8 cellular contexts compared by ENCODE assay signal in the genomic region with DNA sequence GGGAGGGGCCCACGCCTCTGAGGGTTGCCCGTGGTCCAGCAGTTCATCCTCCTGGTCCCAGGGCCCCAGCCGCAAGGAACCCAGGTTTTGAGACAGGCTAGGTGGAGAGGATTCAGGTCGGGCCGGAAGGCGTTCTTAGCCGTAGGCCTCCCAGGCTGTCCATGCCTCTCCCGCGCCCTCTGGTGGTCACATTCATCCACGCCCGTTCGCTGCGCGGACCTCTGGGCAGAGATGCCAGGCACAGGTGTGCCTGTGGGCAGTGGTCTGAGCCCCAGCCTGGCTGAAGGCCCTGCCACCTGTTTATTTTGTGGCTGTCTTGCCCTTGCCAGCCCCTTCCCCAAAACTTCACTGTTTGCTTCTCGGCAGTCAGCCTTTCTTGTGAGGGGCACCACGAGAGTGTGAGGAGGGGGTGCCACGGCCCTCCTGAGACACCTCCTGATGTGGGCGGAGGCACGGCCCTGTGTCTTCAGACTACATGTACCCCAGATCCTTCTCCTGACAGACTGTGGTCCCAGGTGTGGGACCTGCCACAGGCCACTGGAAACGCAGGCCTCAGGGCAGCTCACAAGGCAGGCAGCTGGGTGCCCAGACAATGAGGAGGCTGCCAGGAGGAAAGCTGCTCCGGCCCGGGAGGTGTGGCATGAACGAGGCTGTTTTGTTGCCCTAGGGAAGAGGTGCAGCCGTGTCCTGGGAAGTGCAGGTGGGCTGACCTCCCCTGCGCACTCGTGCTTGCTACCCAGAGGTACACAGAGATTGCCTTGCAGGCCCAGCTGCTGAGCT. TPM values are rescaled to one million over a fixed set of nuclear protein-coding genes. Genes with fewer than 3 reads are reported as not detected.
DNase-seq lines count a peak whose midpoint lies in the region; ATAC-seq and TF ChIP-seq lines count a peak whose summit lies in the region.

No MANE protein-coding gene starts in this region.

- H3K9ac ChIP-seq in Loucy (ENCODE audit: low read depth, low read length, poor library complexity, severe bottlenecking): peak overlapping the region; percentile 3

- peaks cover 19% of the 10 kb centered on the region for H3K79me2 ChIP-seq in Loucy (ENCODE audit: insufficient read depth, low read length)

- peak overlapping the region; percentile 70 for H3K27ac Mint-ChIP-seq in activated naive CD4-positive, alpha-beta T cell treated with anti-CD3 and anti-CD28 coated beads, Interleukin-2, amount 50 U/mL, for 24 hours

- peaks cover 4% of the 10 kb centered on the region for H4K20me1 ChIP-seq in Loucy (ENCODE audit: insufficient read depth, low read length, poor library complexity, severe bottlenecking)

- no peaks in the 10 kb centered on the region for H3K27me3 Mint-ChIP-seq in activated naive CD4-positive, alpha-beta T cell treated with anti-CD3 and anti-CD28 coated beads, Interleukin-2, amount 50 U/mL, for 24 hours

- H3K9me2 ChIP-seq in Loucy (replicated peaks; ENCODE audit: low read depth, low read length): no peaks in the 10 kb centered on the region

- no peaks in the 10 kb centered on the region for H3F3A ChIP-seq in Loucy (ENCODE audit: low read depth)

- DNase-seq in GM03348 (ENCODE audit: low spot score) (peak; percentile 91), SW 1271 (lab: John Stamatoyannopoulos, UW) (peak; percentile 55 to 65), Right ventricle myocardium superior (peak; percentile 90), prostate gland (ENCODE audit: low spot score) (peak; percentile 86), ureter (ENCODE audit: low spot score) (peak; percentile 91)

- intact Hi-C loops in Right ventricle myocardium superior (cut with DNase I): loop anchor here (10.0 kb wide), 1 partner anchor 163 kb away; no protein-coding TSS in a partner anchor
- intact Hi-C loops in prostate gland (cut with DNase I): loop anchor here (2.0 kb wide), 1 partner anchor 221 kb away; no protein-coding TSS in a partner anchor

- peaks cover 2% of the 10 kb centered on the region for H3K36me3 Mint-ChIP-seq in activated naive CD4-positive, alpha-beta T cell treated with anti-CD3 and anti-CD28 coated beads, Interleukin-2, amount 50 U/mL, for 24 hours

- H2AFZ ChIP-seq in Loucy (ENCODE audit: low read length): no peak overlapping the region

- no peaks in the 10 kb centered on the region; the same call in 1 of the 2 replicates for H3K36me3 ChIP-seq in Loucy (ENCODE audit: insufficient read depth, low read length)
- H3K36me3 ChIP-seq in prostate gland: no peaks in the 10 kb centered on the region

- H3K9me3 Mint-ChIP-seq in activated naive CD4-positive, alpha-beta T cell treated with anti-CD3 and anti-CD28 coated beads, Interleukin-2, amount 50 U/mL, for 24 hours: no peaks in the 10 kb centered on the region

- peaks cover 24% of the 10 kb centered on the region for H3K4me1 ChIP-seq in Loucy (ENCODE audit: insufficient read depth, low read length, poor library complexity, severe bottlenecking)
- peaks cover 13% of the 10 kb centered on the region for H3K4me1 ChIP-seq in prostate gland (replicated peaks)

- WGBS in prostate gland: 36% methylated on average over 25 of the region's 26 CpGs

- H3K9me3 ChIP-seq in Loucy (ENCODE audit: insufficient read depth, low read depth, low read length) (no peaks in the 10 kb centered on the region), prostate gland (no peaks in the 10 kb centered on the region)

- H3K27me3 ChIP-seq in Loucy (ENCODE audit: insufficient read depth, low read length, poor library complexity, severe bottlenecking): no peaks in the 10 kb centered on the region
- H3K27me3 ChIP-seq in prostate gland (replicated peaks; ENCODE audit: insufficient read depth): no peaks in the 10 kb centered on the region

- H3K4me1 Mint-ChIP-seq in activated naive CD4-positive, alpha-beta T cell treated with anti-CD3 and anti-CD28 coated beads, Interleukin-2, amount 50 U/mL, for 24 hours: peaks cover 30% of the 10 kb centered on the region

- peak; percentile 84 for TF ChIP-seq CTCF in Loucy (conservative IDR thresholded peaks at IDR 0.05; ENCODE audit: low read length)
- TF ChIP-seq CTCF in prostate gland (IDR thresholded peaks at IDR 0.05): peak; percentile 87 to 94 (median 92)

- H3K4me3 ChIP-seq in Loucy (ENCODE audit: low read length, poor library complexity, severe bottlenecking): no peak overlapping the region
- H3K4me3 ChIP-seq in prostate gland: no peak overlapping the region

- ATAC-seq in Right ventricle myocardium superior (ENCODE audit: poor library complexity): peak; percentile 42
- ATAC-seq in HG03135 (IDR thresholded peaks at IDR 0.05; ENCODE audit: unreplicated experiment): no peak

- H3K4me2 ChIP-seq in Loucy (ENCODE audit: low read depth, low read length, poor library complexity, severe bottlenecking): peak overlapping the region; percentile 21

- no peak for TF ChIP-seq POLR2A in prostate gland (IDR thresholded peaks at IDR 0.05)

- H3K4me3 Mint-ChIP-seq in activated naive CD4-positive, alpha-beta T cell treated with anti-CD3 and anti-CD28 coated beads, Interleukin-2, amount 50 U/mL, for 24 hours: no peak overlapping the region

- no peak overlapping the region for H3K27ac ChIP-seq in prostate gland

RNA-seq across cellular contexts. Expression of gene UVSSA, which starts 5.0 kb away (rescaled TPM):
- 6.7 TPM for total RNA-seq in Right ventricle myocardium superior
- total RNA-seq in prostate gland: 10 to 100 TPM; 20.8 to 47.9 TPM
- total RNA-seq in ureter: 48.1 TPM

RNA-seq across cellular contexts. Expression of gene NKX1-1, which starts 54.2 kb away (rescaled TPM):
- total RNA-seq in Right ventricle myocardium superior: not detected
- total RNA-seq in prostate gland: not detected
- not detected for total RNA-seq in ureter
